1 cellular context compared by ENCODE assay signal in the genomic region with DNA sequence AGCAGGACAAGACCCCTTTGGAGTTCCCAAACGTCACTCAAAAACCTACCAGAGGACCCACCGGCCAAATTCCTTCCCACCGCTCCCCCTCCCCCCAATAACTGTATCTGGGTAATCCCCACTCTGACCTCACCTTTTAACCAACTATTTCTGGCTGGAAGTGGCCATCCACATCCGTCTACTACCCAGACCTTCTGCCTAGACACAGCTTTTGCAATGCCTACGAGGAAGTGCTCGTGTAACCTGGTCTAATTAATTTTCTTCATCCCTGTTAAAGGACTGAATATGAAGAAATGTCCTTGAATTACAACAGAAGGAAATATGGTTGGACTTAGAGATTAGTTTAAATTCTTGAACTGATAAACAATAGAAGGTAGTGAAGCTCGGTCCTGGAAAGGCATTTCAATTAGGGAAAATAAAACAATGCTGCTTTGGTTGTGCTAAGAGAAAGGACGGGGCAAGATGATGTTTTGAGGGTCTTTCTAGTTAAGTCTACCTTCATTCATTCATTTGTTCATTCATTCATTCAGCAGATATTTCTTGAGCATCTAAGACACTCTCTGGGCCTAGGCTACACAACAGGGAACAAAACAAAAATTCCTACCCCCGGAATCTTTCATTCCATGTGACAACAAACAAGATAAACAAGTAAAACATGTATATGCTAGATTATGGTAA.
TF ChIP-seq lines count a peak whose summit lies in the region.

No MANE protein-coding gene starts in this region.

TF ChIP-seq in HepG2, 621 proteins besides CTCF, POLR2A, EP300 and RAD21:
- no peak for TF ChIP-seq TP53 (CRISPR knock-in tag; conservative IDR thresholded peaks at IDR 0.05)
- no peak for TF ChIP-seq SP140L (CRISPR knock-in tag; IDR thresholded peaks at IDR 0.05; ENCODE audit: borderline replicate concordance)
- no peak for TF ChIP-seq ZNF546 (CRISPR knock-in tag; conservative IDR thresholded peaks at IDR 0.05)
- TF ChIP-seq ZNF224 (CRISPR knock-in tag; IDR thresholded peaks at IDR 0.05), result no peak
TF ChIP-seq in HepG2: peak in this region for 0.
